In genomic region chr18:63299837-63300787, GRCh38 we compare ENCODE assay signal across 8 cellular contexts. TPM values are rescaled to one million over a fixed set of nuclear protein-coding genes. Genes with fewer than 3 reads are reported as not detected.
A peak's percentile ranks its signal among the peaks of the same experiment; 100 is the strongest.
DNase-seq lines count a peak whose midpoint lies in the region; ATAC-seq and TF ChIP-seq lines count a peak whose summit lies in the region.

No MANE protein-coding gene starts in this region.

- DNase-seq in GM10248 (ENCODE audit: extremely low spot score) (peak; percentile 50), SK-MEL-5 (ENCODE audit: low read depth, low spot score) (peak; percentile 40), activated gamma-delta T cell treated with Interleukin-2 at 50 U/mL for 16 hours (no peak), NCI-H748 treated with DMSO at 0.1 percent for 48 hours (lab: John Stamatoyannopoulos, UW) (no peak), NCI-H187 treated with DMSO at 0.1 percent for 48 hours (lab: John Stamatoyannopoulos, UW) (no peak), NCI-H146 treated with DMSO at 0.1 percent for 48 hours (lab: John Stamatoyannopoulos, UW; ENCODE audit: unreplicated experiment) (no peak)

- POLR2A ChIA-PET in GM10248 (lab: Yijun Ruan, JAX), result no interaction called here

- ATAC-seq in GM21526 (IDR thresholded peaks at IDR 0.05; ENCODE audit: low FRiP score, unreplicated experiment), result peak; percentile 47

- H3K36me3 ChIP-seq in mesodermal cell (ENCODE audit: control insufficient read depth, insufficient read depth, low read length), result no peaks in the 10 kb centered on the region

- CTCF ChIA-PET in GM10248 (lab: Yijun Ruan, JAX), result interaction anchor here (0.7 to 3.0 kb wide), 6 partner anchors 11 to 146 kb away, joined by 3 to 20 read pairs (median 6); partner anchors contain the start of gene BCL2

- peaks cover 28% of the 10 kb centered on the region for H3K4me1 ChIP-seq in mesodermal cell (ENCODE audit: control insufficient read depth, insufficient read depth, low read length, poor library complexity, severe bottlenecking)

- in situ Hi-C loops in SK-MEL-5 (cut with HindIII; ENCODE audit: low pct_unique_long_range_greater_than_20kb, low sequenced_read_pairs), result no loop called here

- TF ChIP-seq CTCF in GM10248 (IDR thresholded peaks at IDR 0.05; ENCODE audit: control extremely low read depth, extremely low read depth, low read depth, missing control alignments), result no peak

- WGBS in mesodermal cell (ENCODE audit: insufficient coverage in 2 of 2), 2 experiments, result 90 to 95% methylated on average over 3 of the region's 7 CpGs

- peak overlapping the region; percentile 20 for H3K27ac ChIP-seq in mesodermal cell (ENCODE audit: low read depth, low read length, severe bottlenecking)

- H3K9me3 ChIP-seq in mesodermal cell (ENCODE audit: control insufficient read depth, low read length), result no peaks in the 10 kb centered on the region

- no peak overlapping the region for H3K4me3 ChIP-seq in mesodermal cell (ENCODE audit: extremely low read depth, insufficient read depth, low read length, poor library complexity, severe bottlenecking)

RNA-seq across cellular contexts. Expression of gene BCL2, which starts 19.5 kb away (rescaled TPM):
- total RNA-seq in SK-MEL-5 (2014; rRNA removed; shearing (Covaris generic)), result 8.6 and 9.2 TPM in 2 replicates
- polyA plus RNA-seq in SK-MEL-5 (2015; cell fraction: cytosol; rRNA removed), result 6.8 and 8.8 TPM in 2 replicates
- polyA plus RNA-seq in SK-MEL-5 (2015; cell fraction: nucleus; rRNA removed), result 4.5 and 7.7 TPM in 2 replicates
- 3.8 TPM for polyA plus RNA-seq in mesodermal cell (2013, experiment 1 of 2)
- polyA plus RNA-seq in mesodermal cell (2013, experiment 2 of 2), result 2.5 TPM

Comparison
In these comparisons a context has a peak if more than half of its experiments do, and no peak if none do; other contexts are left out.
1. DNase-seq: peak in GM10248 (single experiment) and SK-MEL-5 (single experiment); none in activated gamma-delta T cell treated with Interleukin-2 at 50 U/mL for 16 hours (single experiment), NCI-H748 treated with DMSO at 0.1 percent for 48 hours (single experiment), NCI-H187 treated with DMSO at 0.1 percent for 48 hours (single experiment) and NCI-H146 treated with DMSO at 0.1 percent for 48 hours (single experiment).